ENCODE assay signal across 15 cellular contexts in genomic region chr12:49792976-49793580, GRCh38. TPM values are rescaled to one million over a fixed set of nuclear protein-coding genes. Genes with fewer than 3 reads are reported as not detected.
A peak's percentile ranks its signal among the peaks of the same experiment; 100 is the strongest.
DNase-seq lines count a peak whose midpoint lies in the region; ATAC-seq and TF ChIP-seq lines count a peak whose summit lies in the region.
"Had no signal": no experiment of that assay in that cellular context is flagged by ENCODE, and none has a peak within 500 bp of the region (broad histone marks: within the 10 kb centered on the region; RNA-seq: fewer than 3 reads in every experiment).

No MANE protein-coding gene starts in this region.

- no peak overlapping the region for H3K18ac ChIP-seq in trophoblast cell (ENCODE audit: low read length)

- H4K8ac ChIP-seq in trophoblast cell (ENCODE audit: low read depth, low read length), result no peak overlapping the region

- H3K9me3 ChIP-seq in Panc1 (ENCODE audit: control insufficient read depth, insufficient read depth, low read depth, low read length), result no peaks in the 10 kb centered on the region
- no peaks in the 10 kb centered on the region for H3K9me3 ChIP-seq in trophoblast cell (ENCODE audit: insufficient read depth, low read depth, low read length)

- H2BK120ac ChIP-seq in trophoblast cell (ENCODE audit: insufficient read depth, low read length, poor library complexity), result no peak overlapping the region

- no peaks in the 10 kb centered on the region for H3K27me3 Mint-ChIP-seq in stimulated activated naive CD8-positive, alpha-beta T cell treated with anti-CD3 and anti-CD28 coated beads, Interleukin-15, amount 100 ng/mL, for 72 hours
- H3K27me3 Mint-ChIP-seq: B cell; CD4-positive, alpha-beta T cell; IgD-negative memory B cell had no signal

- no peak for DNase-seq in stimulated activated naive CD8-positive, alpha-beta T cell treated with anti-CD3 and anti-CD28 coated beads, Interleukin-15, Interleukin-2, amounts not matched to agents 100 U/mL and 50 U/mL, for 24 hours
- DNase-seq in stimulated activated naive CD8-positive, alpha-beta T cell treated with anti-CD3 and anti-CD28 coated beads, Interleukin-15, amount 100 ng/mL, for 72 hours, result no peak
- DNase-seq in Panc1 (ENCODE audit: low read depth, low spot score) (no peak), trophoblast cell (no peak), nucleus accumbens (lab: John Stamatoyannopoulos, UW) (no peak)
- DNase-seq: C1 segment of cervical spinal cord; CD4-positive, alpha-beta T cell; DMS153; DMS79 treated with DMSO at 0.1 percent for 48 hours; EL; HCEC 1CT had no signal

- no peaks in the 10 kb centered on the region for H3K79me2 ChIP-seq in trophoblast cell (ENCODE audit: control insufficient read depth, insufficient read depth, low read length, poor library complexity)

- H2AK5ac ChIP-seq in trophoblast cell (ENCODE audit: low read length), result no peak overlapping the region

- H3K79me1 ChIP-seq in trophoblast cell (ENCODE audit: low read length), result no peaks in the 10 kb centered on the region

- no TSS peak for BruUV-seq in Panc1 (replicated peaks; lab: Mats Ljungman, UMichigan)

- POLR2A ChIA-PET in Panc1 (lab: Charles Lee), result no interaction called here

- H3K4me1 ChIP-seq in Panc1 (ENCODE audit: control insufficient read depth, insufficient read depth, low read length), result no peaks in the 10 kb centered on the region
- H3K4me1 ChIP-seq in trophoblast cell (ENCODE audit: control insufficient read depth in 1 of 2, insufficient read depth in 2 of 2, low read length in 2 of 2), result no peaks in the 10 kb centered on the region

- H3K27ac Mint-ChIP-seq in stimulated activated naive CD8-positive, alpha-beta T cell treated with anti-CD3 and anti-CD28 coated beads, Interleukin-15, amount 100 ng/mL, for 72 hours, result no peak overlapping the region
- H3K27ac Mint-ChIP-seq: B cell; CD4-positive, alpha-beta T cell; IgD-negative memory B cell had no signal

- H3K27ac ChIP-seq in Panc1 (ENCODE audit: low read length), result no peak overlapping the region
- no peak overlapping the region for H3K27ac ChIP-seq in trophoblast cell (ENCODE audit: low read depth, low read length)

- no peak overlapping the region for H3K14ac ChIP-seq in trophoblast cell (ENCODE audit: low read length)

- peak overlapping the region; percentile 20 for H2BK12ac ChIP-seq in trophoblast cell (ENCODE audit: low read length)

- no peak overlapping the region for H3K4ac ChIP-seq in trophoblast cell (ENCODE audit: low read depth, low read length)

- intact Hi-C loops in Panc1 (cut with micrococcal nuclease; ENCODE audit: unreplicated experiment), result no loop called here

- H4K91ac ChIP-seq in trophoblast cell (ENCODE audit: low read depth, low read length), result no peak overlapping the region

- no CpG with 5 or more reads among the region's 11 CpGs for WGBS in trophoblast cell (ENCODE audit: extremely low coverage, insufficient coverage, insufficient read length)

- H3K36me3 ChIP-seq in Panc1 (ENCODE audit: control insufficient read depth, insufficient read depth, low read length), result no peaks in the 10 kb centered on the region
- H3K36me3 ChIP-seq in trophoblast cell (ENCODE audit: control insufficient read depth in 1 of 2, insufficient read depth in 2 of 2, low read length in 2 of 2), result peaks cover 54 to 59% of the 10 kb centered on the region in 2 experiments

- in situ Hi-C loops in Panc1 (cut with HindIII; ENCODE audit: low pct_unique_long_range_greater_than_20kb, low sequenced_read_pairs), result no loop called here

- no peaks in the 10 kb centered on the region for H3K9me3 Mint-ChIP-seq in stimulated activated naive CD8-positive, alpha-beta T cell treated with anti-CD3 and anti-CD28 coated beads, Interleukin-15, amount 100 ng/mL, for 72 hours
- H3K9me3 Mint-ChIP-seq: CD4-positive, alpha-beta T cell; IgD-negative memory B cell had no signal

- H3K27me3 ChIP-seq in Panc1 (ENCODE audit: control insufficient read depth, insufficient read depth, low read length) (no peaks in the 10 kb centered on the region), trophoblast cell (ENCODE audit: insufficient read depth, low read length) (no peaks in the 10 kb centered on the region)

- H3K4me3 ChIP-seq in Panc1 (ENCODE audit: low read depth in 2 of 2, low read length in 2 of 2) (no peak overlapping the region), trophoblast cell (ENCODE audit: low read depth, low read length) (no peak overlapping the region)

- TF ChIP-seq CTCF in Panc1 (IDR thresholded peaks at IDR 0.05), result no peak

- H4K12ac ChIP-seq in trophoblast cell (ENCODE audit: low read depth, low read length), result no peak overlapping the region

- H3K4me1 Mint-ChIP-seq in stimulated activated naive CD8-positive, alpha-beta T cell treated with anti-CD3 and anti-CD28 coated beads, Interleukin-15, amount 100 ng/mL, for 72 hours, result no peaks in the 10 kb centered on the region
- H3K4me1 Mint-ChIP-seq: B cell, IgD-negative memory B cell had no signal

- H3K23ac ChIP-seq in trophoblast cell (ENCODE audit: low read length), result no peak overlapping the region

- no peak overlapping the region for H3K4me3 Mint-ChIP-seq in stimulated activated naive CD8-positive, alpha-beta T cell treated with anti-CD3 and anti-CD28 coated beads, Interleukin-15, amount 100 ng/mL, for 72 hours
- H3K4me3 Mint-ChIP-seq: B cell; CD4-positive, alpha-beta T cell; IgD-negative memory B cell had no signal

- H2AFZ ChIP-seq in trophoblast cell (ENCODE audit: insufficient read depth, low read length, poor library complexity), result no peak overlapping the region

- peak; percentile 11 for ATAC-seq in stimulated activated naive CD8-positive, alpha-beta T cell treated with anti-CD3 and anti-CD28 coated beads, Interleukin-15, Interleukin-2, amounts not matched to agents 100 U/mL and 50 U/mL, for 24 hours
- no peak for ATAC-seq in stimulated activated naive CD8-positive, alpha-beta T cell treated with anti-CD3 and anti-CD28 coated beads, Interleukin-15, amount 100 ng/mL, for 72 hours
- 0 out of 2 replicates have a peak, but pooled peaks have one; percentile 40 for ATAC-seq in Panc1
- no peak for ATAC-seq in HG02623 (IDR thresholded peaks at IDR 0.05; ENCODE audit: unreplicated experiment)
- no peak for ATAC-seq in HG03354 (IDR thresholded peaks at IDR 0.05; ENCODE audit: poor library complexity, severe bottlenecking, unreplicated experiment)

- H2BK5ac ChIP-seq in trophoblast cell (ENCODE audit: low read depth, low read length, poor library complexity), result no peak overlapping the region

- CTCF ChIA-PET in Panc1 (lab: Charles Lee), result no interaction called here

- H3K4me2 ChIP-seq in trophoblast cell (ENCODE audit: low read length), result no peak overlapping the region

- no peak overlapping the region for H3K9ac ChIP-seq in trophoblast cell (ENCODE audit: low read length)

RNA-seq across cellular contexts. Expression of gene NCKAP5L, which starts 35.1 kb away (rescaled TPM):
- total RNA-seq in Panc1 (2021; ENCODE audit: unreplicated experiment), result 17.3 TPM
- 16.5 TPM for polyA plus RNA-seq in Panc1 (2012; ENCODE audit: insufficient read length)
- 14.2 and 14.8 TPM in 2 replicates for polyA plus RNA-seq in trophoblast cell (2013)

RNA-seq across cellular contexts. Expression of gene BCDIN3D, which starts 49.8 kb away (rescaled TPM):
- total RNA-seq in Panc1 (2021; ENCODE audit: unreplicated experiment), result 4.8 TPM
- polyA plus RNA-seq in Panc1 (2012; ENCODE audit: insufficient read length), result 4.2 TPM
- 1.9 and 2.1 TPM in 2 replicates for polyA plus RNA-seq in trophoblast cell (2013)

RNA-seq across cellular contexts. Expression of gene TMBIM6, which starts 51.7 kb away (rescaled TPM):
- 525 TPM for total RNA-seq in Panc1 (2021; ENCODE audit: unreplicated experiment)
- polyA plus RNA-seq in Panc1 (2012; ENCODE audit: insufficient read length), result 275 TPM
- 538 and 588 TPM in 2 replicates for polyA plus RNA-seq in trophoblast cell (2013)

Comparison
In these comparisons a context has a peak if more than half of its experiments do, and no peak if none do; other contexts are left out.
1. ATAC-seq: peak in stimulated activated naive CD8-positive, alpha-beta T cell treated with anti-CD3 and anti-CD28 coated beads, Interleukin-15, Interleukin-2, amounts not matched to agents 100 U/mL and 50 U/mL, for 24 hours (single experiment) and Panc1 (single experiment); none in stimulated activated naive CD8-positive, alpha-beta T cell treated with anti-CD3 and anti-CD28 coated beads, Interleukin-15, amount 100 ng/mL, for 72 hours (single experiment), HG02623 (single experiment) and HG03354 (single experiment).